In the genomic region with DNA sequence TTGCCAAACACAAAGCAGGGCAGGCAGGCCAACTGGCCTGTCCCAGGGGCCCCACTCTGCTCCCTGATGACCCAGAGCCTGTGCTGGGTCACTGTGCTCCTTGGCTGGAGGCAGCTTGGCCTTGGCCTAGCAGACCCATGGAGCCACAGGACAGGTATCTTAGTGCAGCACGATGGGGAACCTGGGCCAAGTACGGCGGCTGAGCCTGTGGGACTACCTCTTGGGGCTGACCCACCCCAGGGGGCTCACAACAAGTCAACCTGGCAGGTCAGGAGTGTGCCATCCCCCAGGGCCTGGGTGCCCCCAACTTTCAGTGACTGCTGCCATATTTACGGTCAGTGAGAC, we compare ENCODE assay signal across 30 cellular contexts. TPM values are rescaled to one million over a fixed set of nuclear protein-coding genes. Genes with fewer than 3 reads are reported as not detected.
"Had no signal": no experiment of that assay in that cellular context is flagged by ENCODE, and none has a peak within 500 bp of the region (broad histone marks: within the 10 kb centered on the region; RNA-seq: fewer than 3 reads in every experiment).

No MANE protein-coding gene starts in this region.

- H3K9me3 Mint-ChIP-seq: activated CD4-positive, alpha-beta memory T cell treated with anti-CD3 and anti-CD28 coated beads, Interleukin-2, amount 10 ng/mL, durations not matched to agents 7 days and 5 days; activated naive CD4-positive, alpha-beta T cell treated with anti-CD3 and anti-CD28 coated beads, Interleukin-2, amount 10 ng/mL, durations not matched to agents 7 days and 5 days; activated naive CD8-positive, alpha-beta T cell treated with anti-CD3 and anti-CD28 coated beads for 36 hours; activated T-cell treated with anti-CD3 and anti-CD28 coated beads, Interleukin-2, amount 50 U/mL, for 72 hours; activated T-helper 2 cell treated with anti-CD3 and anti-CD28 coated beads, Interferon-gamma antibody, Interleukin-2, Interleukin-4, amounts not matched to agents 10 μg/mL and 5 μg/mL and 100 μg/mL, durations not matched to agents 14 hours and 24 hours and 36 hours; IgD-negative memory B cell had no signal

- H3K27me3 Mint-ChIP-seq: activated naive CD8-positive, alpha-beta T cell treated with anti-CD3 and anti-CD28 coated beads for 36 hours; IgD-negative memory B cell had no signal

- H3K4me2 ChIP-seq: KMS-11, SK-N-SH had no signal

- H3K4me3 Mint-ChIP-seq: activated CD4-positive, alpha-beta memory T cell treated with anti-CD3 and anti-CD28 coated beads, Interleukin-2, amount 10 ng/mL, durations not matched to agents 7 days and 5 days; activated naive CD4-positive, alpha-beta T cell treated with anti-CD3 and anti-CD28 coated beads, Interleukin-2, amount 10 ng/mL, durations not matched to agents 7 days and 5 days; activated naive CD8-positive, alpha-beta T cell treated with anti-CD3 and anti-CD28 coated beads for 36 hours; activated T-cell treated with anti-CD3 and anti-CD28 coated beads, Interleukin-2, amount 50 U/mL, for 72 hours had no signal

- H3K4me1 ChIP-seq: SJCRH30 had no signal

- ATAC-seq: activated CD4-positive, CD25-positive, alpha-beta regulatory T cell treated with anti-CD3 and anti-CD28 coated beads, Interleukin-2, amount 50 U/mL, for 24 hours; activated T-cell treated with anti-CD3 and anti-CD28 coated beads, Interleukin-2, amount 50 U/mL, for 72 hours; Panc1; Right ventricle myocardium inferior had no signal

- H3K27ac Mint-ChIP-seq: activated CD4-positive, alpha-beta memory T cell treated with anti-CD3 and anti-CD28 coated beads, Interleukin-2, amount 10 ng/mL, durations not matched to agents 7 days and 5 days; activated naive CD4-positive, alpha-beta T cell treated with anti-CD3 and anti-CD28 coated beads, Interleukin-2, amount 10 ng/mL, durations not matched to agents 7 days and 5 days; activated naive CD8-positive, alpha-beta T cell treated with anti-CD3 and anti-CD28 coated beads for 36 hours; activated T-cell treated with anti-CD3 and anti-CD28 coated beads, Interleukin-2, amount 50 U/mL, for 72 hours; activated T-helper 2 cell treated with anti-CD3 and anti-CD28 coated beads, Interferon-gamma antibody, Interleukin-2, Interleukin-4, amounts not matched to agents 10 μg/mL and 5 μg/mL and 100 μg/mL, durations not matched to agents 14 hours and 24 hours and 36 hours; IgD-negative memory B cell had no signal

- H3K36me3 Mint-ChIP-seq: activated naive CD4-positive, alpha-beta T cell treated with anti-CD3 and anti-CD28 coated beads, Interleukin-2, amount 10 ng/mL, durations not matched to agents 7 days and 5 days; activated naive CD8-positive, alpha-beta T cell treated with anti-CD3 and anti-CD28 coated beads for 36 hours; IgD-negative memory B cell had no signal

- H3K36me3 ChIP-seq: MG63, SJCRH30 had no signal

- H3K4me3 ChIP-seq: MG63, SJCRH30 had no signal

- H3K9me3 ChIP-seq: MG63, SJCRH30, SK-N-SH had no signal

- H3K27me3 ChIP-seq: MG63, SJCRH30 had no signal

- H3K27ac ChIP-seq: KMS-11, SJCRH30 had no signal

- H3K9ac ChIP-seq: KMS-11, SK-N-SH had no signal

- DNase-seq: activated CD4-positive, alpha-beta memory T cell treated with anti-CD3 and anti-CD28 coated beads, Interleukin-2, amount 10 ng/mL, durations not matched to agents 7 days and 5 days; activated CD4-positive, alpha-beta T cell treated with anti-CD3 and anti-CD28 coated beads for 48 hours; activated CD8-positive, alpha-beta memory T cell treated with anti-CD3 and anti-CD28 coated beads, Interleukin-2, amount 50 U/mL, for 4 hours; activated gamma-delta T cell treated with Interleukin-2 at 50 U/mL for 16 hours; activated naive CD4-positive, alpha-beta T cell treated with anti-CD3 and anti-CD28 coated beads, Interleukin-2, amount 10 ng/mL, durations not matched to agents 7 days and 5 days; activated naive CD8-positive, alpha-beta T cell treated with anti-CD3 and anti-CD28 coated beads for 36 hours; activated T-cell treated with anti-CD3 and anti-CD28 coated beads, Interleukin-2, amount 50 U/mL, for 72 hours; MG63; MV-4-11; NCI-H1092 treated with DMSO at 0.1 percent for 48 hours; NCI-H1417 treated with DMSO at 0.1 percent for 48 hours; NCI-H1694; NCI-H2029; NCI-H2107; NCI-H2171 treated with DMSO at 0.1 percent for 48 hours; NCI-H226; NCI-H526; NCI-H774; OCI-M1; RPMI8226; SJCRH30; SK-N-SH; T-helper 1 cell had no signal

RNA-seq across cellular contexts. Expression of gene FGR, which starts 10.1 kb away (rescaled TPM):
- total RNA-seq: activated CD4-positive, alpha-beta memory T cell treated with anti-CD3 and anti-CD28 coated beads, Interleukin-2, amount 10 ng/mL, durations not matched to agents 7 days and 5 days; NCI-H460; SJCRH30 had no signal
- polyA plus RNA-seq: SK-N-SH had no signal
